Comparison of ENCODE assay signal across 17 cellular contexts in the genomic region with DNA sequence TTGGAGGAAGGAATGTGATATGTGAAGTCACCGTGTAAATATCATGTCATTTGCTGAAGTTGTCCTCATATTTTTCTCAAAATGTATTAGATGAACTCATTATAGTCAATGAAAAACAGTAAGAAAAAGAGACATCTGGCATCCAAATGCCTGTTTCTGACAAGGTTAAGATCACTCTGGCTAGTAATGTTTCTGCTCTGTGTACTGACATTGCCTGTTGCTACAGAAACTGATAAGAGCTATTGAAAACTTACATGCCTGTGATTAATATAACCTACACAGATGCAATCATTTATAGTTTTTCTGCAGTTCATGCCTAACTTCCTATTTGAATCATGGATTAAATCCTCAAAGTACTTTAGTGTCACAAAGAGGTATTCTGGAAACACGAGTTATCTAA.
DNase-seq lines count a peak whose midpoint lies in the region; ATAC-seq and TF ChIP-seq lines count a peak whose summit lies in the region.
"Had no signal": no experiment of that assay in that cellular context is flagged by ENCODE, and none has a peak within 500 bp of the region (broad histone marks: within the 10 kb centered on the region; RNA-seq: fewer than 3 reads in every experiment).

No MANE protein-coding gene starts in this region.

- no peaks in the 10 kb centered on the region for H3K27me3 Mint-ChIP-seq in activated T-helper 2 cell treated with anti-CD3 and anti-CD28 coated beads, Interferon-gamma antibody, Interleukin-2, Interleukin-4, amounts not matched to agents 10 μg/mL and 5 μg/mL and 100 μg/mL, durations not matched to agents 14 hours and 24 hours and 36 hours (ENCODE audit: low read depth)
- H3K27me3 Mint-ChIP-seq: CD4-positive, CD25-positive, alpha-beta regulatory T cell had no signal

- DNase-seq in left ventricle myocardium superior, result no peak
- no peak for DNase-seq in cardiac septum (ENCODE audit: low spot score)
- DNase-seq in RPMI7951 (ENCODE audit: low read depth), result peak; percentile 5
- peak; percentile 15 for DNase-seq in fibroblast of mammary gland (ENCODE audit: low read depth)
- no peak for DNase-seq in medulla oblongata (ENCODE audit: extremely low spot score)
- no peak for DNase-seq in middle frontal gyrus (ENCODE audit: extremely low spot score, low spot score)
- DNase-seq in activated T-helper 2 cell treated with anti-CD3 and anti-CD28 coated beads, Interferon-gamma antibody, Interleukin-2, Interleukin-4, amounts not matched to agents 10 μg/mL and 5 μg/mL and 100 μg/mL, durations not matched to agents 14 hours and 24 hours and 36 hours (ENCODE audit: low spot score), result no peak
- DNase-seq: ACHN; CD4-positive, CD25-positive, alpha-beta regulatory T cell; COR-L47; KBM-7; MV-4-11; NCI-H1694 treated with DMSO at 0.1 percent for 48 hours; NCI-H345; NCI-H524 treated with DMSO at 0.1 percent for 48 hours; T-helper 1 cell had no signal

- no peak overlapping the region for H3K4me3 ChIP-seq in fibroblast of mammary gland (ENCODE audit: control insufficient read depth, low read depth, low read length)

- intact Hi-C loops in left ventricle myocardium superior (cut with micrococcal nuclease) (no loop called here), cardiac septum (cut with DNase I) (no loop called here)
- intact Hi-C loops in activated T-helper 2 cell treated with anti-CD3 and anti-CD28 coated beads, Interferon-gamma antibody, Interleukin-2, Interleukin-4, amounts not matched to agents 10 μg/mL and 5 μg/mL and 100 μg/mL, durations not matched to agents 14 hours and 24 hours and 36 hours (cut with micrococcal nuclease), result no loop called here

- no peak overlapping the region for H3K27ac Mint-ChIP-seq in activated T-helper 2 cell treated with anti-CD3 and anti-CD28 coated beads, Interferon-gamma antibody, Interleukin-2, Interleukin-4, amounts not matched to agents 10 μg/mL and 5 μg/mL and 100 μg/mL, durations not matched to agents 14 hours and 24 hours and 36 hours
- H3K27ac Mint-ChIP-seq: CD4-positive, CD25-positive, alpha-beta regulatory T cell had no signal

- no peaks in the 10 kb centered on the region for H3K9me3 Mint-ChIP-seq in activated T-helper 2 cell treated with anti-CD3 and anti-CD28 coated beads, Interferon-gamma antibody, Interleukin-2, Interleukin-4, amounts not matched to agents 10 μg/mL and 5 μg/mL and 100 μg/mL, durations not matched to agents 14 hours and 24 hours and 36 hours

- no peak overlapping the region for H3K4me3 Mint-ChIP-seq in activated T-helper 2 cell treated with anti-CD3 and anti-CD28 coated beads, Interferon-gamma antibody, Interleukin-2, Interleukin-4, amounts not matched to agents 10 μg/mL and 5 μg/mL and 100 μg/mL, durations not matched to agents 14 hours and 24 hours and 36 hours (ENCODE audit: low read depth)
- H3K4me3 Mint-ChIP-seq: CD4-positive, CD25-positive, alpha-beta regulatory T cell had no signal

- no peaks in the 10 kb centered on the region for H3K4me1 Mint-ChIP-seq in activated T-helper 2 cell treated with anti-CD3 and anti-CD28 coated beads, Interferon-gamma antibody, Interleukin-2, Interleukin-4, amounts not matched to agents 10 μg/mL and 5 μg/mL and 100 μg/mL, durations not matched to agents 14 hours and 24 hours and 36 hours (ENCODE audit: low read depth)
- H3K4me1 Mint-ChIP-seq: CD4-positive, CD25-positive, alpha-beta regulatory T cell had no signal

- no peaks in the 10 kb centered on the region for H3K36me3 Mint-ChIP-seq in activated T-helper 2 cell treated with anti-CD3 and anti-CD28 coated beads, Interferon-gamma antibody, Interleukin-2, Interleukin-4, amounts not matched to agents 10 μg/mL and 5 μg/mL and 100 μg/mL, durations not matched to agents 14 hours and 24 hours and 36 hours (ENCODE audit: low read depth)
- H3K36me3 Mint-ChIP-seq: CD4-positive, CD25-positive, alpha-beta regulatory T cell had no signal

- TF ChIP-seq CTCF in fibroblast of mammary gland (conservative IDR thresholded peaks at IDR 0.05; ENCODE audit: control insufficient read depth, insufficient read depth, low read depth, low read length), result no peak

- ATAC-seq in left ventricle myocardium superior, result peak; percentile 55
- ATAC-seq: HepG2 had no signal

Comparison
In these comparisons a context has a peak if more than half of its experiments do, and no peak if none do; other contexts are left out.
1. DNase-seq: peak in RPMI7951 (single experiment) and fibroblast of mammary gland (single experiment); none in left ventricle myocardium superior (single experiment), cardiac septum (single experiment), medulla oblongata (single experiment), middle frontal gyrus (single experiment) and activated T-helper 2 cell treated with anti-CD3 and anti-CD28 coated beads, Interferon-gamma antibody, Interleukin-2, Interleukin-4, amounts not matched to agents 10 μg/mL and 5 μg/mL and 100 μg/mL, durations not matched to agents 14 hours and 24 hours and 36 hours (single experiment).